ENCODE assay signal across 33 cellular contexts in genomic region chr5:67528953-67529352, GRCh38.
A peak's percentile ranks its signal among the peaks of the same experiment; 100 is the strongest.
DNase-seq lines count a peak whose midpoint lies in the region; ATAC-seq and TF ChIP-seq lines count a peak whose summit lies in the region.
"Had no signal": no experiment of that assay in that cellular context is flagged by ENCODE, and none has a peak within 500 bp of the region (broad histone marks: within the 10 kb centered on the region; RNA-seq: fewer than 3 reads in every experiment).

No MANE protein-coding gene starts in this region.

- ATAC-seq in stimulated activated naive B cell treated with anti-CD40 and anti-IgM and Interleukin-4, amounts not matched to agents 10 μg/mL and 1 μg/mL and 100 μg/mL, for 72 hours (replicated peaks): peak; percentile 92 to 94
- ATAC-seq in SK-N-SH treated with all-trans-retinoic acid at 6 μM for 48 hours: no peak
- ATAC-seq: activated naive CD8-positive, alpha-beta T cell treated with anti-CD3 and anti-CD28 coated beads, Interleukin-2, amount 50 U/mL, for 24 hours; effector memory CD8-positive, alpha-beta T cell; left ventricle myocardium superior; right lobe of liver had no signal

- peaks cover 0 to 1% of the 10 kb centered on the region in 2 donors for H3K36me3 Mint-ChIP-seq in stimulated activated naive B cell treated with anti-CD40 and anti-IgM and Interleukin-4, amounts not matched to agents 10 μg/mL and 1 μg/mL and 100 μg/mL, for 72 hours

- H3K36me3 ChIP-seq in Karpas-422 (ENCODE audit: insufficient read depth, low read length) (no peaks in the 10 kb centered on the region), kidney epithelial cell (ENCODE audit: control insufficient read depth, insufficient read depth, low read length) (no peaks in the 10 kb centered on the region), MM.1S (replicated peaks; ENCODE audit: insufficient read depth, low read length) (no peaks in the 10 kb centered on the region)
- H3K36me3 ChIP-seq: MG63, right lobe of liver, spleen, stomach, tibial artery, vagina, WERI-Rb-1 had no signal

- H3K4me3 ChIP-seq in Karpas-422 (ENCODE audit: low read length): no peak overlapping the region
- H3K4me3 ChIP-seq in kidney epithelial cell (ENCODE audit: low read depth, low read length): no peak overlapping the region
- no peak overlapping the region for H3K4me3 ChIP-seq in MM.1S (ENCODE audit: low read length)
- H3K4me3 ChIP-seq: MG63, right lobe of liver, spleen, stomach, tibial artery, vagina had no signal

- no peak overlapping the region for H3K9ac ChIP-seq in Karpas-422 (ENCODE audit: low read length)
- no peak overlapping the region for H3K9ac ChIP-seq in MM.1S (ENCODE audit: low read length)

- H3K4me1 ChIP-seq in Karpas-422 (ENCODE audit: low read length) (peaks cover 14% of the 10 kb centered on the region), MM.1S (ENCODE audit: low read length) (no peaks in the 10 kb centered on the region)
- H3K4me1 ChIP-seq: right lobe of liver, spleen, tibial artery, vagina had no signal

- H3K27ac ChIP-seq in Karpas-422 (ENCODE audit: low read length) (no peak overlapping the region), MM.1S (ENCODE audit: low read length) (no peak overlapping the region)
- H3K27ac ChIP-seq: C4-2B, right lobe of liver, spleen, stomach, tibial artery, vagina, WERI-Rb-1 had no signal

- DNase-seq in Daoy (ENCODE audit: low read depth) (peak; percentile 21), Karpas-422 (peak; percentile 62), kidney epithelial cell (ENCODE audit: low read depth) (peak; percentile 14), MM.1S (no peak), UCSD-AML1 (lab: John Stamatoyannopoulos, UW; ENCODE audit: unreplicated experiment) (no peak)
- peak; percentile 9 for DNase-seq in stimulated activated naive B cell treated with anti-CD40 and anti-IgM and Interleukin-4, amounts not matched to agents 10 μg/mL and 1 μg/mL and 100 μg/mL, for 72 hours
- DNase-seq: activated CD4-positive, alpha-beta T cell treated with anti-CD3 and anti-CD28 coated beads, Interleukin-2, amount 10 ng/mL, durations not matched to agents 24 days and 14 days; activated effector memory CD4-positive, alpha-beta T cell treated with anti-CD3 and anti-CD28 coated beads, Interleukin-2, amount 50 U/mL, for 16 hours; activated naive CD8-positive, alpha-beta T cell treated with anti-CD3 and anti-CD28 coated beads, Interleukin-2, amount 50 U/mL, for 24 hours; activated T-cell treated with anti-CD3 and anti-CD28 coated beads, Interleukin-2, amount 50 U/mL, for 1 hour; COR-L47; effector memory CD8-positive, alpha-beta T cell; GF-D8; glutamatergic neuron; H7; KG1; left ventricle myocardium superior; MG63; NCI-H2081; NCI-H226; right lobe of liver; SIG-M5; spleen; stimulated activated CD4-positive, alpha-beta T cell treated with anti-CD3 and anti-CD28 coated beads, Interleukin-2, amount 100 ng/mL, for 24 hours; stomach; SW 1271; tibial artery; WERI-Rb-1 had no signal

- no peak overlapping the region for H3K27ac Mint-ChIP-seq in stimulated activated naive B cell treated with anti-CD40 and anti-IgM and Interleukin-4, amounts not matched to agents 10 μg/mL and 1 μg/mL and 100 μg/mL, for 72 hours
- H3K27ac Mint-ChIP-seq: activated CD4-positive, alpha-beta T cell treated with anti-CD3 and anti-CD28 coated beads, Interleukin-2, amount 10 ng/mL, durations not matched to agents 24 days and 14 days; activated naive CD8-positive, alpha-beta T cell treated with anti-CD3 and anti-CD28 coated beads, Interleukin-2, amount 50 U/mL, for 24 hours; progenitor cell of endocrine pancreas had no signal

- H3K9me2 ChIP-seq in Karpas-422 (replicated peaks; ENCODE audit: insufficient read depth, low read length) (no peaks in the 10 kb centered on the region), MM.1S (replicated peaks; ENCODE audit: insufficient read depth, low read length) (no peaks in the 10 kb centered on the region)

- no peak overlapping the region for H3K4me3 Mint-ChIP-seq in stimulated activated naive B cell treated with anti-CD40 and anti-IgM and Interleukin-4, amounts not matched to agents 10 μg/mL and 1 μg/mL and 100 μg/mL, for 72 hours
- H3K4me3 Mint-ChIP-seq: activated CD4-positive, alpha-beta T cell treated with anti-CD3 and anti-CD28 coated beads, Interleukin-2, amount 10 ng/mL, durations not matched to agents 24 days and 14 days; activated naive CD8-positive, alpha-beta T cell treated with anti-CD3 and anti-CD28 coated beads, Interleukin-2, amount 50 U/mL, for 24 hours; central memory CD8-positive, alpha-beta T cell; effector memory CD8-positive, alpha-beta T cell had no signal

- H3K27me3 ChIP-seq in Karpas-422 (ENCODE audit: low read length) (no peaks in the 10 kb centered on the region), kidney epithelial cell (ENCODE audit: control insufficient read depth, insufficient read depth, low read length) (no peaks in the 10 kb centered on the region), MM.1S (replicated peaks; ENCODE audit: insufficient read depth, low read length) (no peaks in the 10 kb centered on the region)
- H3K27me3 ChIP-seq: MG63, right lobe of liver, spleen, stomach, tibial artery, vagina had no signal

- no peaks in the 10 kb centered on the region for H3K9me3 Mint-ChIP-seq in stimulated activated naive B cell treated with anti-CD40 and anti-IgM and Interleukin-4, amounts not matched to agents 10 μg/mL and 1 μg/mL and 100 μg/mL, for 72 hours
- H3K9me3 Mint-ChIP-seq: central memory CD8-positive, alpha-beta T cell; effector memory CD8-positive, alpha-beta T cell had no signal

- no peaks in the 10 kb centered on the region for H3K27me3 Mint-ChIP-seq in stimulated activated naive B cell treated with anti-CD40 and anti-IgM and Interleukin-4, amounts not matched to agents 10 μg/mL and 1 μg/mL and 100 μg/mL, for 72 hours
- H3K27me3 Mint-ChIP-seq: activated naive CD8-positive, alpha-beta T cell treated with anti-CD3 and anti-CD28 coated beads, Interleukin-2, amount 50 U/mL, for 24 hours; central memory CD8-positive, alpha-beta T cell; effector memory CD8-positive, alpha-beta T cell; progenitor cell of endocrine pancreas had no signal

- no peaks in the 10 kb centered on the region for H3F3A ChIP-seq in MM.1S (ENCODE audit: insufficient read depth, low read length)

- H4K20me1 ChIP-seq in Karpas-422 (ENCODE audit: insufficient read depth, low read depth, low read length) (no peaks in the 10 kb centered on the region), MM.1S (ENCODE audit: insufficient read depth, low read length) (no peaks in the 10 kb centered on the region)

- H2AFZ ChIP-seq in Karpas-422 (ENCODE audit: low read length) (no peak overlapping the region), MM.1S (ENCODE audit: low read length) (no peak overlapping the region)

- H3K4me2 ChIP-seq in Karpas-422 (ENCODE audit: low read depth, low read length, poor library complexity, severe bottlenecking) (no peak overlapping the region), MM.1S (ENCODE audit: low read depth, low read length) (no peak overlapping the region)

- H3K79me2 ChIP-seq in Karpas-422 (ENCODE audit: low read length): no peaks in the 10 kb centered on the region
- no peaks in the 10 kb centered on the region for H3K79me2 ChIP-seq in MM.1S (ENCODE audit: low read length)

- TF ChIP-seq CTCF in kidney epithelial cell (IDR thresholded peaks at IDR 0.05; ENCODE audit: insufficient read depth, low read length, poor library complexity, severe bottlenecking) (no peak), MM.1S (IDR thresholded peaks at IDR 0.05; ENCODE audit: low read length) (no peak)

- peaks cover 10 to 14% of the 10 kb centered on the region in 2 donors for H3K4me1 Mint-ChIP-seq in stimulated activated naive B cell treated with anti-CD40 and anti-IgM and Interleukin-4, amounts not matched to agents 10 μg/mL and 1 μg/mL and 100 μg/mL, for 72 hours

- peaks cover 3% of the 10 kb centered on the region; the same call in 1 of the 2 replicates for H3K9me3 ChIP-seq in Karpas-422 (ENCODE audit: low read length)
- H3K9me3 ChIP-seq in MM.1S (replicated peaks; ENCODE audit: insufficient read depth, low read length): no peaks in the 10 kb centered on the region
- H3K9me3 ChIP-seq: MG63, right lobe of liver had no signal

TF ChIP-seq in SK-N-SH treated with all-trans-retinoic acid at 6 μM for 48 hours, 23 proteins besides CTCF, POLR2A, EP300 and RAD21 (continues in another document):
- TF ChIP-seq OSR1 (CRISPR knock-in tag; IDR thresholded peaks at IDR 0.05): no peak
- TF ChIP-seq SNAI2 (CRISPR knock-in tag; IDR thresholded peaks at IDR 0.05): no peak
- TF ChIP-seq, protein P1, sequence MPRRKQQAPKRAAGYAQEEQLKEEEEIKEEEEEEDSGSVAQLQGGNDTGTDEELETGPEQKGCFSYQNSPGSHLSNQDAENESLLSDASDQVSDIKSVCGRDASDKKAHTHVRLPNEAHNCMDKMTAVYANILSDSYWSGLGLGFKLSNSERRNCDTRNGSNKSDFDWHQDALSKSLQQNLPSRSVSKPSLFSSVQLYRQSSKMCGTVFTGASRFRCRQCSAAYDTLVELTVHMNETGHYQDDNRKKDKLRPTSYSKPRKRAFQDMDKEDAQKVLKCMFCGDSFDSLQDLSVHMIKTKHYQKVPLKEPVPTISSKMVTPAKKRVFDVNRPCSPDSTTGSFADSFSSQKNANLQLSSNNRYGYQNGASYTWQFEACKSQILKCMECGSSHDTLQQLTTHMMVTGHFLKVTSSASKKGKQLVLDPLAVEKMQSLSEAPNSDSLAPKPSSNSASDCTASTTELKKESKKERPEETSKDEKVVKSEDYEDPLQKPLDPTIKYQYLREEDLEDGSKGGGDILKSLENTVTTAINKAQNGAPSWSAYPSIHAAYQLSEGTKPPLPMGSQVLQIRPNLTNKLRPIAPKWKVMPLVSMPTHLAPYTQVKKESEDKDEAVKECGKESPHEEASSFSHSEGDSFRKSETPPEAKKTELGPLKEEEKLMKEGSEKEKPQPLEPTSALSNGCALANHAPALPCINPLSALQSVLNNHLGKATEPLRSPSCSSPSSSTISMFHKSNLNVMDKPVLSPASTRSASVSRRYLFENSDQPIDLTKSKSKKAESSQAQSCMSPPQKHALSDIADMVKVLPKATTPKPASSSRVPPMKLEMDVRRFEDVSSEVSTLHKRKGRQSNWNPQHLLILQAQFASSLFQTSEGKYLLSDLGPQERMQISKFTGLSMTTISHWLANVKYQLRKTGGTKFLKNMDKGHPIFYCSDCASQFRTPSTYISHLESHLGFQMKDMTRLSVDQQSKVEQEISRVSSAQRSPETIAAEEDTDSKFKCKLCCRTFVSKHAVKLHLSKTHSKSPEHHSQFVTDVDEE (CRISPR knock-in tag; IDR thresholded peaks at IDR 0.05): no peak
- no peak for TF ChIP-seq ISL1 (CRISPR knock-in tag; IDR thresholded peaks at IDR 0.05)
- no peak for TF ChIP-seq ZNF8 (CRISPR knock-in tag; IDR thresholded peaks at IDR 0.05)

Comparison
In these comparisons a context has a peak if more than half of its experiments do, and no peak if none do; other contexts are left out.
1. DNase-seq: peak in Daoy (single experiment), Karpas-422 (single experiment), kidney epithelial cell (single experiment) and stimulated activated naive B cell treated with anti-CD40 and anti-IgM and Interleukin-4, amounts not matched to agents 10 μg/mL and 1 μg/mL and 100 μg/mL, for 72 hours (single experiment); none in MM.1S (single experiment) and UCSD-AML1 (single experiment).